In genomic region chr11:73576226-73576625, GRCh38 we compare ENCODE assay signal across 24 cellular contexts. TPM values are rescaled to one million over a fixed set of nuclear protein-coding genes. Genes with fewer than 3 reads are reported as not detected.
DNase-seq lines count a peak whose midpoint lies in the region; ATAC-seq and TF ChIP-seq lines count a peak whose summit lies in the region.
"Had no signal": no experiment of that assay in that cellular context is flagged by ENCODE, and none has a peak within 500 bp of the region (broad histone marks: within the 10 kb centered on the region; RNA-seq: fewer than 3 reads in every experiment).

No MANE protein-coding gene starts in this region.

- peaks cover 19% of the 10 kb centered on the region for H3K4me1 ChIP-seq in neuron (ENCODE audit: insufficient read depth, low read length)
- H3K4me1 ChIP-seq: parathyroid adenoma had no signal

- no peak for TF ChIP-seq CTCF in brain (conservative IDR thresholded peaks at IDR 0.05)

- ATAC-seq in HG02588 (IDR thresholded peaks at IDR 0.05; ENCODE audit: unreplicated experiment) (no peak), HG02852 (IDR thresholded peaks at IDR 0.05; ENCODE audit: unreplicated experiment) (no peak), HG02981 (IDR thresholded peaks at IDR 0.05; ENCODE audit: unreplicated experiment) (no peak), GM18520 (IDR thresholded peaks at IDR 0.05; ENCODE audit: unreplicated experiment) (no peak)
- ATAC-seq: left ventricle myocardium superior; stimulated activated effector memory CD8-positive, alpha-beta T cell treated with anti-CD3 and anti-CD28 coated beads, Interleukin-12 subunit alpha, Interleukin-12 subunit beta, amount 100 ng/mL, for 72 hours had no signal

- peaks cover 2% of the 10 kb centered on the region for H3K27me3 Mint-ChIP-seq in brain
- H3K27me3 Mint-ChIP-seq: activated CD4-positive, alpha-beta memory T cell treated with anti-CD3 and anti-CD28 coated beads, Interleukin-2, amount 10 ng/mL, durations not matched to agents 7 days and 5 days; dendritic cell treated with granulocyte-macrophage colony-stimulating factor and Interleukin-4, amounts not matched to agents 40 ng/mL and 50 ng/mL, for 4 days had no signal

- H3K27me3 ChIP-seq in neuron (ENCODE audit: insufficient read depth, low read length): no peaks in the 10 kb centered on the region

- H3K4me3 Mint-ChIP-seq in brain: peak overlapping the region in 4 of 5 experiments; percentile 41 to 69 (median 54)
- H3K4me3 Mint-ChIP-seq: activated CD4-positive, alpha-beta memory T cell treated with anti-CD3 and anti-CD28 coated beads, Interleukin-2, amount 10 ng/mL, durations not matched to agents 7 days and 5 days; CD14-positive monocyte; dendritic cell treated with granulocyte-macrophage colony-stimulating factor and Interleukin-4, amounts not matched to agents 40 ng/mL and 50 ng/mL, for 4 days; immature natural killer cell; stimulated activated effector memory CD8-positive, alpha-beta T cell treated with anti-CD3 and anti-CD28 coated beads, Interleukin-12 subunit alpha, Interleukin-12 subunit beta, amount 100 ng/mL, for 72 hours had no signal

- H3K9me3 ChIP-seq in neuron (ENCODE audit: low read length): no peaks in the 10 kb centered on the region
- H3K9me3 ChIP-seq: thoracic aorta had no signal

- in situ Hi-C loops in G401 (cut with HindIII; ENCODE audit: low sequenced_read_pairs): no loop called here

- H3K27ac Mint-ChIP-seq in brain: peak overlapping the region; percentile 13 to 93 (median 85)
- H3K27ac Mint-ChIP-seq: activated CD4-positive, alpha-beta memory T cell treated with anti-CD3 and anti-CD28 coated beads, Interleukin-2, amount 10 ng/mL, durations not matched to agents 7 days and 5 days; CD14-positive monocyte; dendritic cell treated with granulocyte-macrophage colony-stimulating factor and Interleukin-4, amounts not matched to agents 40 ng/mL and 50 ng/mL, for 4 days; stimulated activated effector memory CD8-positive, alpha-beta T cell treated with anti-CD3 and anti-CD28 coated beads, Interleukin-12 subunit alpha, Interleukin-12 subunit beta, amount 100 ng/mL, for 72 hours had no signal

- H3K36me3 ChIP-seq in neuron (ENCODE audit: insufficient read depth, low read length): no peaks in the 10 kb centered on the region
- H3K36me3 ChIP-seq: thoracic aorta had no signal

- H3K9me3 Mint-ChIP-seq in brain: peaks cover 0 to 7% (median 4%) of the 10 kb centered on the region in 5 experiments
- H3K9me3 Mint-ChIP-seq: activated CD4-positive, alpha-beta memory T cell treated with anti-CD3 and anti-CD28 coated beads, Interleukin-2, amount 10 ng/mL, durations not matched to agents 7 days and 5 days; dendritic cell treated with granulocyte-macrophage colony-stimulating factor and Interleukin-4, amounts not matched to agents 40 ng/mL and 50 ng/mL, for 4 days; immature natural killer cell; stimulated activated effector memory CD8-positive, alpha-beta T cell treated with anti-CD3 and anti-CD28 coated beads, Interleukin-12 subunit alpha, Interleukin-12 subunit beta, amount 100 ng/mL, for 72 hours had no signal

- peaks cover 40% of the 10 kb centered on the region for H3K36me3 Mint-ChIP-seq in brain
- H3K36me3 Mint-ChIP-seq: stimulated activated effector memory CD8-positive, alpha-beta T cell treated with anti-CD3 and anti-CD28 coated beads, Interleukin-12 subunit alpha, Interleukin-12 subunit beta, amount 100 ng/mL, for 72 hours had no signal

- no peak overlapping the region for H3K4me3 ChIP-seq in neuron (ENCODE audit: low read length)
- H3K4me3 ChIP-seq: GM23248, thoracic aorta had no signal

- H2AFZ ChIP-seq in neuron (ENCODE audit: low read depth, low read length): peak overlapping the region; percentile 53
- H2AFZ ChIP-seq: GM23248, parathyroid adenoma had no signal

- DNase-seq in G401 (ENCODE audit: low spot score) (peak; percentile 41), NCI-H2081 treated with DMSO at 0.1 percent for 48 hours (lab: John Stamatoyannopoulos, UW) (peak; percentile 94)
- DNase-seq: activated CD4-positive, alpha-beta memory T cell treated with anti-CD3 and anti-CD28 coated beads, Interleukin-2, amount 10 ng/mL, durations not matched to agents 7 days and 5 days; activated naive CD4-positive, alpha-beta T cell; activated T-cell treated with anti-CD3 and anti-CD28 coated beads for 4 hours; amniotic stem cell; GDM1; GM23248; immature natural killer cell; left ventricle myocardium superior; NCI-H1048; NCI-H446 treated with DMSO at 0.1 percent for 48 hours; RPMI8226 had no signal

- peaks cover 46% of the 10 kb centered on the region for H3K4me1 Mint-ChIP-seq in brain

RNA-seq across cellular contexts. Expression of gene FAM168A, which starts 21.7 kb away (rescaled TPM):
- total RNA-seq in G401 (2014; rRNA removed; shearing (Covaris generic)): 12.4 and 16.7 TPM in 2 replicates
- 86.6 TPM for polyA plus RNA-seq in brain (ENCODE audit: insufficient read depth, low read depth, low replicate concordance)
